Comparison of ENCODE assay signal across 18 cellular contexts in genomic region chr14:103071544-103072251, GRCh38. TPM values are rescaled to one million over a fixed set of nuclear protein-coding genes. Genes with fewer than 3 reads are reported as not detected.
A peak's percentile ranks its signal among the peaks of the same experiment; 100 is the strongest.
DNase-seq lines count a peak whose midpoint lies in the region; ATAC-seq, FAIRE-seq and TF ChIP-seq lines count a peak whose summit lies in the region.
"Had no signal": no experiment of that assay in that cellular context is flagged by ENCODE, and none has a peak within 500 bp of the region (broad histone marks: within the 10 kb centered on the region; RNA-seq: fewer than 3 reads in every experiment).

No MANE protein-coding gene starts in this region.

- H2BK120ac ChIP-seq in mesendoderm (ENCODE audit: low read depth, low read length), result no peak overlapping the region

- no peak for FAIRE-seq in bronchial epithelial cell (lab: Jason Lieb, UNC)
- FAIRE-seq: endometrium had no signal

- H3K9ac ChIP-seq in mesendoderm (ENCODE audit: low read length), result no peak overlapping the region

- H3K23ac ChIP-seq in mesendoderm (ENCODE audit: low read length), result no peak overlapping the region

- H3K9me3 ChIP-seq in left ventricle myocardium inferior (replicated peaks) (no peaks in the 10 kb centered on the region), right atrium auricular region (no peaks in the 10 kb centered on the region), vagina (no peaks in the 10 kb centered on the region)

- no peak overlapping the region for H3K4ac ChIP-seq in mesendoderm (ENCODE audit: low read depth, low read length)

- H3K36me3 ChIP-seq in left ventricle myocardium inferior, result no peaks in the 10 kb centered on the region
- H3K36me3 ChIP-seq in right atrium auricular region, result no peaks in the 10 kb centered on the region
- H3K36me3 ChIP-seq in bronchial epithelial cell (ENCODE audit: control insufficient read depth, insufficient read depth, low read length), result no peaks in the 10 kb centered on the region
- no peaks in the 10 kb centered on the region for H3K36me3 ChIP-seq in vagina
- H3K36me3 ChIP-seq in mesendoderm (ENCODE audit: control insufficient read depth, insufficient read depth, low read length), result no peaks in the 10 kb centered on the region

- DNase-seq in left ventricle myocardium inferior (no peak), right atrium auricular region (ENCODE audit: low spot score) (no peak), bronchial epithelial cell (ENCODE audit: low read depth) (peak; percentile 62), lung microvascular endothelial cell (ENCODE audit: low read depth in 2 of 2) (peak; percentile 53 to 54), vagina (ENCODE audit: extremely low spot score in 2 of 2) (no peak), medulla oblongata (ENCODE audit: extremely low spot score) (no peak), mesendoderm (no peak)
- DNase-seq: activated naive CD4-positive, alpha-beta T cell treated with anti-CD3 and anti-CD28 coated beads, Interleukin-2, amount 50 U/mL, for 16 hours; glutamatergic neuron; naive thymus-derived CD4-positive, alpha-beta T cell; NCI-H1092 treated with DMSO at 0.1 percent for 48 hours; NCI-H2227 treated with DMSO at 0.1 percent for 48 hours; retina; stimulated activated CD4-positive, alpha-beta T cell treated with anti-CD3 and anti-CD28 coated beads, Interleukin-4, amount 100 ng/mL, for 24 hours had no signal

- H3K4me2 ChIP-seq in mesendoderm (ENCODE audit: low read length), result no peak overlapping the region

- ATAC-seq in GM21390 (IDR thresholded peaks at IDR 0.05; ENCODE audit: unreplicated experiment), result no peak
- ATAC-seq: naive thymus-derived CD4-positive, alpha-beta T cell had no signal

- H2AK5ac ChIP-seq in mesendoderm (ENCODE audit: low read length), result no peak overlapping the region

- no peak overlapping the region for H2BK5ac ChIP-seq in mesendoderm (ENCODE audit: low read length)

- no peak overlapping the region for H3K4me3 ChIP-seq in left ventricle myocardium inferior
- no peak overlapping the region for H3K4me3 ChIP-seq in right atrium auricular region
- H3K4me3 ChIP-seq in bronchial epithelial cell (ENCODE audit: low read depth, low read length), result no peak overlapping the region
- H3K4me3 ChIP-seq in vagina, result no peak overlapping the region
- no peak overlapping the region for H3K4me3 ChIP-seq in mesendoderm (ENCODE audit: low read length)

- TF ChIP-seq CTCF in left ventricle myocardium inferior (IDR thresholded peaks at IDR 0.05; ENCODE audit: borderline replicate concordance) (no peak), right atrium auricular region (IDR thresholded peaks at IDR 0.05) (no peak), bronchial epithelial cell (IDR thresholded peaks at IDR 0.05; ENCODE audit: insufficient read depth, low read length, severe bottlenecking) (no peak), vagina (IDR thresholded peaks at IDR 0.05) (no peak)

- TF ChIP-seq POLR2A in vagina (IDR thresholded peaks at IDR 0.05), result no peak

- no peak overlapping the region for H3K18ac ChIP-seq in mesendoderm (ENCODE audit: low read length)

- peak overlapping the region; percentile 36 for H3K27ac ChIP-seq in left ventricle myocardium inferior (replicated peaks)
- H3K27ac ChIP-seq in right atrium auricular region, result peak overlapping the region in 1 of 2 donors; percentile 23
- H3K27ac ChIP-seq in vagina, result peak overlapping the region; percentile 34
- H3K27ac ChIP-seq in mesendoderm (ENCODE audit: low read depth, low read length), result no peak overlapping the region

- H4K5ac ChIP-seq in mesendoderm (ENCODE audit: low read length), result no peak overlapping the region

- H3K27me3 ChIP-seq in left ventricle myocardium inferior (ENCODE audit: low read depth) (no peaks in the 10 kb centered on the region), right atrium auricular region (no peaks in the 10 kb centered on the region), bronchial epithelial cell (ENCODE audit: control insufficient read depth, insufficient read depth, low read length) (no peaks in the 10 kb centered on the region), vagina (no peaks in the 10 kb centered on the region), mesendoderm (ENCODE audit: insufficient read depth, low read length, poor library complexity) (no peaks in the 10 kb centered on the region)

- no peak overlapping the region for H4K8ac ChIP-seq in mesendoderm (ENCODE audit: low read depth, low read length)

- H3K56ac ChIP-seq in mesendoderm (ENCODE audit: low read length), result no peak overlapping the region

- H3K79me1 ChIP-seq in mesendoderm (ENCODE audit: low read length), result no peaks in the 10 kb centered on the region

- H3K4me1 ChIP-seq in left ventricle myocardium inferior (peaks cover 75% of the 10 kb centered on the region), right atrium auricular region (peaks cover 0 to 32% of the 10 kb centered on the region in 2 donors), vagina (peaks cover 69% of the 10 kb centered on the region), mesendoderm (ENCODE audit: control insufficient read depth, low read depth, low read length) (no peaks in the 10 kb centered on the region)

- H2BK15ac ChIP-seq in mesendoderm (replicated peaks; ENCODE audit: low read depth), result no peak overlapping the region

- intact Hi-C loops in left ventricle myocardium inferior (cut with micrococcal nuclease), result no loop called here
- intact Hi-C loops in vagina (cut with DNase I), result no loop called here

- H3K79me2 ChIP-seq in mesendoderm (ENCODE audit: control insufficient read depth, insufficient read depth, low read length), result no peaks in the 10 kb centered on the region

- WGBS in mesendoderm (ENCODE audit: extremely low coverage, insufficient coverage, low lambda C conversion rate), result no CpG with 5 or more reads among the region's 32 CpGs

RNA-seq across cellular contexts. Expression of gene LBHD2, which starts 12.3 kb away (rescaled TPM):
- total RNA-seq in left ventricle myocardium inferior (not detected), right atrium auricular region (not detected), bronchial epithelial cell (not detected in 2 replicates), lung microvascular endothelial cell (not detected in 2 replicates), vagina (not detected)
- not detected for polyA plus RNA-seq in mesendoderm (2013, experiment 1 of 2)
- not detected for polyA plus RNA-seq in mesendoderm (2013, experiment 2 of 2)
- total RNA-seq: naive thymus-derived CD4-positive, alpha-beta T cell; OCI-LY7 had no signal
- polyA plus RNA-seq: AG04450; naive thymus-derived CD4-positive, alpha-beta T cell had no signal

RNA-seq across cellular contexts. Expression of gene CDC42BPB, which starts 14.3 kb away (rescaled TPM):
- total RNA-seq in left ventricle myocardium inferior, result 67.1 TPM
- 10 to 100 TPM; 68.0 to 83.4 TPM for total RNA-seq in right atrium auricular region
- 55.0 and 85.6 TPM in 2 replicates for total RNA-seq in bronchial epithelial cell
- total RNA-seq in lung microvascular endothelial cell, result 73.7 and 104 TPM in 2 replicates
- 105 TPM for total RNA-seq in vagina
- 49.9 TPM for polyA plus RNA-seq in mesendoderm (2013, experiment 1 of 2)
- polyA plus RNA-seq in mesendoderm (2013, experiment 2 of 2), result 48.4 TPM

RNA-seq across cellular contexts. Expression of gene EXOC3L4, which starts 22.8 kb away (rescaled TPM):
- total RNA-seq in left ventricle myocardium inferior, result 0.66 TPM
- under 1 TPM in 1 of 2 donors, not detected in 1; 0.37 TPM for total RNA-seq in right atrium auricular region
- total RNA-seq in bronchial epithelial cell, result 0.26 TPM in 1 of 2 replicates, not detected in the other
- not detected in 2 replicates for total RNA-seq in lung microvascular endothelial cell
- 8.6 TPM for total RNA-seq in vagina
- polyA plus RNA-seq in mesendoderm (2013, experiment 1 of 2), result 0.10 TPM
- polyA plus RNA-seq in mesendoderm (2013, experiment 2 of 2), result not detected
- total RNA-seq: naive thymus-derived CD4-positive, alpha-beta T cell; OCI-LY7 had no signal
- polyA plus RNA-seq: AG04450; naive thymus-derived CD4-positive, alpha-beta T cell had no signal

RNA-seq across cellular contexts. Expression of gene TNFAIP2, which starts 51.6 kb away (rescaled TPM):
- total RNA-seq in left ventricle myocardium inferior (40.1 TPM), right atrium auricular region (10 to 100 TPM; 24.5 to 32.2 TPM), bronchial epithelial cell (5.3 and 21.1 TPM in 2 replicates), lung microvascular endothelial cell (21.0 and 46.0 TPM in 2 replicates), vagina (82.7 TPM)
- polyA plus RNA-seq in mesendoderm (2013, experiment 1 of 2), result 30.9 TPM
- polyA plus RNA-seq in mesendoderm (2013, experiment 2 of 2), result 29.3 TPM
- total RNA-seq: OCI-LY7 had no signal
- polyA plus RNA-seq: naive thymus-derived CD4-positive, alpha-beta T cell had no signal

Comparison
In these comparisons a context has a peak if more than half of its experiments do, and no peak if none do; other contexts are left out.
1. DNase-seq: peak in bronchial epithelial cell (single experiment) and lung microvascular endothelial cell (2 of 2); none in left ventricle myocardium inferior (single experiment), right atrium auricular region (single experiment), vagina (0 of 2), medulla oblongata (single experiment) and mesendoderm (single experiment).